8 cellular contexts compared by ENCODE assay signal in the genomic region with DNA sequence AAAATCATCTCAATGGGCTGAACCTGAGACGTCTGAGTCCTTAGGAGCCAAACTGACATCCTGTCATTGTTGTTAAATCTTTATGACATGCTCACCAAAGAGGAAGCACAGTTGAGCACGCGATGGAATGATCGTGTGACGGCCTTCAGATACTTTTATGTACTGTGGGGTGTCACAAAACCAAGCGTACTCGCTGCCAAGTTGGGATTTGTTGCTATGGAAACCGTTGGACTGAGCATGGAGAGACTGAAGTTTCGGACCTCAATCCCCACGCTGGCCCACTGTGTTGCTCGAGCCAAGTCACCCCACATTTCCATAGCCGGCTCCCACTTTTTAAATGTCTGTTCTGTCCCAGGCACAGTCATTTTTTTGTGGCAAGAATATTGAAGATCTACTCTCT.
"Had no signal": no experiment of that assay in that cellular context is flagged by ENCODE, and none has a peak within 500 bp of the region (broad histone marks: within the 10 kb centered on the region; RNA-seq: fewer than 3 reads in every experiment).

No MANE protein-coding gene starts in this region.

- H2AFZ ChIP-seq: GM23338 had no signal

- H3K4me3 ChIP-seq: GM23338 had no signal

- FAIRE-seq: H1, H54, HTR-8/SVneo had no signal

- ATAC-seq: GM23338 had no signal

- H3K9me3 Mint-ChIP-seq: GM23338, H9 had no signal

- H3K4me3 Mint-ChIP-seq: GM23338, H9 had no signal

- DNase-seq: H9, HCEC 1CT, IMR-90, KG1 had no signal

- H3K4me2 ChIP-seq: GM23338 had no signal

- H3K27ac Mint-ChIP-seq: GM23338, H9 had no signal
